Comparison of ENCODE assay signal across 18 cellular contexts in the genomic region with DNA sequence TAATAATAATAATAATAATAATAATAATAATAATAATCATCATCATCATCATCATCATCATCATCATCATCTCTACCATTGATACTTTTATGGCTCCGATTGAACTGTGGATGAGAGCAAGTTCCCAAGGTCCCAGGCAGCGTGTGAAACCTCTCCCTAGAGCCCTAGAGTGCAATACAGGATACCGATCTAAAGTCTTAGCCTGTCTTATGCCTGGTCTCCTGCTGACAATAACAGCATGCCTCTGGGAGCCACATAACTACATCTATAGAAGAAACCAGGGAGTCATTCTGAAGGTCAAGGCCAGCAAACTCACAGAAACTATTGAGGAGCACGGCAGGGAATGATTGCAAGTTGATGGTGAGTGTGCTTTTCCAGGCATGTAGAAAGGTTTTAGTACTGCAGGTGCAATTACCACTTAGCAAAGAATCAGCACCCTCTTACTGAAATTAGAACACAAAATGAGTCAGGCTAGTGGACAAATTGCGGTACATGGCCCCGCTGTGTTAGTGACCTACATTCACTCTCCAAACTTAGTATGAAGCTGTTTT.
DNase-seq lines count a peak whose midpoint lies in the region; ATAC-seq and TF ChIP-seq lines count a peak whose summit lies in the region.
"Had no signal": no experiment of that assay in that cellular context is flagged by ENCODE, and none has a peak within 500 bp of the region (broad histone marks: within the 10 kb centered on the region; RNA-seq: fewer than 3 reads in every experiment).

No MANE protein-coding gene starts in this region.

- H3K27ac Mint-ChIP-seq in WTC11: no peak overlapping the region
- no peak overlapping the region for H3K27ac Mint-ChIP-seq in CD4-positive, alpha-beta memory T cell
- H3K27ac Mint-ChIP-seq: CD4-positive, alpha-beta T cell had no signal

- TF ChIP-seq CTCF in WTC11 (IDR thresholded peaks at IDR 0.05) (no peak), esophagus squamous epithelium (IDR thresholded peaks at IDR 0.05) (no peak)

- H3K4me1 Mint-ChIP-seq in WTC11: peaks cover 4% of the 10 kb centered on the region; the same call in 1 of the 2 replicates
- H3K4me1 Mint-ChIP-seq in CD4-positive, alpha-beta memory T cell: no peaks in the 10 kb centered on the region

- WGBS in esophagus squamous epithelium, 2 donors: 91 to 94% methylated on average over 4 to 6 of the region's 6 CpGs

- intact Hi-C loops in CD4-positive, alpha-beta memory T cell (cut with micrococcal nuclease): no loop called here
- intact Hi-C loops in esophagus squamous epithelium (cut with DNase I): no loop called here

- DNase-seq in NCI-H146 (lab: John Stamatoyannopoulos, UW) (peak; percentile 11), NCI-H146 treated with DMSO at 0.1 percent for 48 hours (lab: John Stamatoyannopoulos, UW; ENCODE audit: unreplicated experiment) (no peak), NCI-H2227 (lab: John Stamatoyannopoulos, UW; ENCODE audit: unreplicated experiment) (peak; percentile 85), WTC11 (ENCODE audit: low spot score) (no peak), esophagus squamous epithelium (lab: John Stamatoyannopoulos, UW) (no peak)
- DNase-seq in CD4-positive, alpha-beta memory T cell: no peak
- DNase-seq in activated effector memory CD4-positive, alpha-beta T cell treated with anti-CD3 and anti-CD28 coated beads, Interleukin-2, amount 50 U/mL, for 16 hours: no peak
- DNase-seq: AML-193; Calu3; CD4-positive, alpha-beta T cell; DMS79 treated with DMSO at 0.1 percent for 48 hours; GF-D8; GOT3; H7 had no signal

- no peaks in the 10 kb centered on the region for H3K9me3 ChIP-seq in CD4-positive, alpha-beta memory T cell (ENCODE audit: control insufficient read depth in 1 of 2, low read length in 2 of 2)
- H3K9me3 ChIP-seq in esophagus squamous epithelium: no peaks in the 10 kb centered on the region
- H3K9me3 ChIP-seq: A549 had no signal

- H3K4me3 Mint-ChIP-seq in WTC11: no peak overlapping the region
- no peak overlapping the region for H3K4me3 Mint-ChIP-seq in CD4-positive, alpha-beta memory T cell
- H3K4me3 Mint-ChIP-seq: CD4-positive, alpha-beta T cell had no signal

- CTCF ChIA-PET in WTC11 (lab: Charles Lee): no interaction called here
- CTCF ChIA-PET in CD4-positive, alpha-beta memory T cell (lab: Charles Lee; ENCODE audit: partially characterized antibody): interaction anchor here (1.2 kb wide), 1 partner anchor 13 kb away, joined by 3 read pairs; no protein-coding TSS in a partner anchor

- no peaks in the 10 kb centered on the region for H3K9me3 Mint-ChIP-seq in WTC11
- H3K9me3 Mint-ChIP-seq in CD4-positive, alpha-beta memory T cell: peaks cover 0 to 15% (median 6%) of the 10 kb centered on the region in 8 donors

- no peaks in the 10 kb centered on the region for H3K36me3 ChIP-seq in CD4-positive, alpha-beta memory T cell (ENCODE audit: insufficient read depth, low read length)
- H3K36me3 ChIP-seq in esophagus squamous epithelium: no peaks in the 10 kb centered on the region

- H3K36me3 Mint-ChIP-seq in WTC11: no peaks in the 10 kb centered on the region
- H3K36me3 Mint-ChIP-seq in CD4-positive, alpha-beta memory T cell: no peaks in the 10 kb centered on the region

- TF ChIP-seq POLR2A in esophagus squamous epithelium (IDR thresholded peaks at IDR 0.05): no peak

- H3K27me3 ChIP-seq in CD4-positive, alpha-beta memory T cell (ENCODE audit: insufficient read depth, low read length): no peaks in the 10 kb centered on the region
- H3K27me3 ChIP-seq in esophagus squamous epithelium: no peaks in the 10 kb centered on the region

- POLR2A ChIA-PET in WTC11 (lab: Charles Lee): no interaction called here
- POLR2A ChIA-PET in CD4-positive, alpha-beta memory T cell (lab: Charles Lee; ENCODE audit: partially characterized antibody): no interaction called here

- H3K4me1 ChIP-seq in CD4-positive, alpha-beta memory T cell (ENCODE audit: insufficient read depth, low read length): no peaks in the 10 kb centered on the region
- H3K4me1 ChIP-seq in esophagus squamous epithelium: peaks cover 0 to 6% (median 0%) of the 10 kb centered on the region in 3 donors
- H3K4me1 ChIP-seq: A549 had no signal

- ATAC-seq in WTC11: peak; percentile 55
- ATAC-seq: A549, HCT116 had no signal

- peaks cover 3% of the 10 kb centered on the region; the same call in 1 of the 2 replicates for H3K27me3 Mint-ChIP-seq in WTC11 (ENCODE audit: low read depth)
- H3K27me3 Mint-ChIP-seq in CD4-positive, alpha-beta memory T cell: no peaks in the 10 kb centered on the region
- H3K27me3 Mint-ChIP-seq: CD4-positive, alpha-beta T cell had no signal

- no peak overlapping the region for H3K27ac ChIP-seq in CD4-positive, alpha-beta memory T cell (ENCODE audit: low read depth, low read length)
- no peak overlapping the region for H3K27ac ChIP-seq in esophagus squamous epithelium
- H3K27ac ChIP-seq: 22Rv1, A549, C4-2B had no signal

- H3K4me3 ChIP-seq in CD4-positive, alpha-beta memory T cell (ENCODE audit: low read length in 2 of 2): no peak overlapping the region
- no peak overlapping the region for H3K4me3 ChIP-seq in esophagus squamous epithelium
- H3K4me3 ChIP-seq: A549 had no signal

TF ChIP-seq in WTC11, 78 proteins besides CTCF, POLR2A, EP300 and RAD21:
- no peak for TF ChIP-seq E2F1 (CRISPR knock-in tag; IDR thresholded peaks at IDR 0.05)
- 0 out of 2 replicates have a peak, but pooled peaks have one; percentile 41 for TF ChIP-seq ZNF423 (CRISPR knock-in tag; IDR thresholded peaks at IDR 0.05)

Comparison
In these comparisons a context has a peak if more than half of its experiments do, and no peak if none do; other contexts are left out.
1. DNase-seq: peak in NCI-H146 (single experiment) and NCI-H2227 (single experiment); none in NCI-H146 treated with DMSO at 0.1 percent for 48 hours (single experiment), WTC11 (single experiment), CD4-positive, alpha-beta memory T cell (0 of 5), esophagus squamous epithelium (single experiment) and activated effector memory CD4-positive, alpha-beta T cell treated with anti-CD3 and anti-CD28 coated beads, Interleukin-2, amount 50 U/mL, for 16 hours (single experiment).